In genomic region chr17:69246726-69247375, GRCh38 we compare ENCODE assay signal across 8 cellular contexts. TPM values are rescaled to one million over a fixed set of nuclear protein-coding genes. Genes with fewer than 3 reads are reported as not detected.
DNase-seq lines count a peak whose midpoint lies in the region; ATAC-seq and TF ChIP-seq lines count a peak whose summit lies in the region.

No MANE protein-coding gene starts in this region.

- H3K27ac ChIP-seq in Peyer's patch (no peak overlapping the region), neural cell (ENCODE audit: low read length) (no peak overlapping the region)

- peak; percentile 52 for ATAC-seq in esophagus mucosa
- no peak for ATAC-seq in GM19328 (IDR thresholded peaks at IDR 0.05; ENCODE audit: unreplicated experiment)
- no peak for ATAC-seq in GM21717 (IDR thresholded peaks at IDR 0.05; ENCODE audit: unreplicated experiment)

- no peak for TF ChIP-seq POLR2A in Peyer's patch (IDR thresholded peaks at IDR 0.05)

- TF ChIP-seq RAD21 in neural cell (conservative IDR thresholded peaks at IDR 0.05) = peak; percentile 81

- no peak overlapping the region for H2AFZ ChIP-seq in neural cell (ENCODE audit: low read depth, low read length)

- H4K20me1 ChIP-seq in neural cell (ENCODE audit: insufficient read depth) = no peaks in the 10 kb centered on the region

- H3K27me3 ChIP-seq in Peyer's patch (no peaks in the 10 kb centered on the region), neural cell (ENCODE audit: insufficient read depth, low read depth, low read length) (no peaks in the 10 kb centered on the region)

- peaks cover 0 to 28% (median 0%) of the 10 kb centered on the region in 3 donors for H3K36me3 ChIP-seq in Peyer's patch
- H3K36me3 ChIP-seq in neural cell (ENCODE audit: insufficient read depth, low read length) = no peaks in the 10 kb centered on the region

- no peak overlapping the region for H3K4me2 ChIP-seq in neural cell (ENCODE audit: low read length)

- H3K9me2 ChIP-seq in neural cell (ENCODE audit: insufficient read depth, low read length) = no peaks in the 10 kb centered on the region

- no peak overlapping the region for H3K9ac ChIP-seq in neural cell (ENCODE audit: low read length)

- DNase-seq in NCI-H2107 treated with DMSO at 0.1 percent for 48 hours (lab: John Stamatoyannopoulos, UW; ENCODE audit: unreplicated experiment) = peak; percentile 30
- no peak for DNase-seq in NCI-H2107 (lab: John Stamatoyannopoulos, UW)
- peak; percentile 24 for DNase-seq in Jurkat, Clone E6-1 (ENCODE audit: low read depth, low spot score)
- no peak for DNase-seq in Peyer's patch

- H3F3A ChIP-seq in neural cell (ENCODE audit: insufficient read depth, low read length, poor library complexity, severe bottlenecking) = no peaks in the 10 kb centered on the region

- H3K9me3 ChIP-seq in Peyer's patch (no peaks in the 10 kb centered on the region), neural cell (ENCODE audit: low read length) (no peaks in the 10 kb centered on the region)

- no peaks in the 10 kb centered on the region for H3K79me2 ChIP-seq in neural cell (replicated peaks; ENCODE audit: insufficient read depth, low read length)

- H3K4me1 ChIP-seq in Peyer's patch = no peaks in the 10 kb centered on the region

- no peak overlapping the region for H3K4me3 ChIP-seq in Jurkat, Clone E6-1 (ENCODE audit: low read length)
- H3K4me3 ChIP-seq in Peyer's patch (no peak overlapping the region), neural cell (ENCODE audit: low read length) (no peak overlapping the region)

- TF ChIP-seq CTCF in Peyer's patch (IDR thresholded peaks at IDR 0.05) (peak in 5 of 6 experiments; percentile 55 to 66 (median 65)), neural cell (IDR thresholded peaks at IDR 0.05; ENCODE audit: poor library complexity, severe bottlenecking) (peak; percentile 76)

- no peak for TF ChIP-seq EP300 in neural cell (conservative IDR thresholded peaks at IDR 0.05; ENCODE audit: poor library complexity, severe bottlenecking)

TF ChIP-seq in neural cell, 6 proteins besides CTCF, POLR2A, EP300 and RAD21:
- TF ChIP-seq EZH2 (IDR thresholded peaks at IDR 0.05; ENCODE audit: borderline replicate concordance, insufficient read depth, low read length, poor library complexity, severe bottlenecking) (no peak), REST (IDR thresholded peaks at IDR 0.05; ENCODE audit: borderline replicate concordance) (no peak), POLR2AphosphoS5 (IDR thresholded peaks at IDR 0.05) (no peak), SMC3 (conservative IDR thresholded peaks at IDR 0.05; ENCODE audit: poor library complexity) (peak; percentile 79), MXI1 (conservative IDR thresholded peaks at IDR 0.05; ENCODE audit: poor library complexity, severe bottlenecking) (no peak), TAF1 (IDR thresholded peaks at IDR 0.05; ENCODE audit: low read depth) (no peak)

RNA-seq across cellular contexts. Expression of gene ABCA10, which starts 18.2 kb away (rescaled TPM):
- not detected for polyA plus RNA-seq in Jurkat, Clone E6-1 (2012; ENCODE audit: insufficient read depth, insufficient read length)
- total RNA-seq in Peyer's patch = 10 to 100 TPM; 16.6 to 19.4 (median 17.6) TPM
- 2.8 TPM for total RNA-seq in esophagus mucosa
- polyA plus RNA-seq in neural cell = 9.9 and 15.3 TPM in 2 replicates
- polyA minus RNA-seq in neural cell = 5.4 and 6.1 TPM in 2 replicates

Comparison
In these comparisons a context has a peak if more than half of its experiments do, and no peak if none do; other contexts are left out.
1. DNase-seq: peak in NCI-H2107 treated with DMSO at 0.1 percent for 48 hours (single experiment) and Jurkat, Clone E6-1 (single experiment); none in NCI-H2107 (single experiment) and Peyer's patch (0 of 3).